In the genomic region with DNA sequence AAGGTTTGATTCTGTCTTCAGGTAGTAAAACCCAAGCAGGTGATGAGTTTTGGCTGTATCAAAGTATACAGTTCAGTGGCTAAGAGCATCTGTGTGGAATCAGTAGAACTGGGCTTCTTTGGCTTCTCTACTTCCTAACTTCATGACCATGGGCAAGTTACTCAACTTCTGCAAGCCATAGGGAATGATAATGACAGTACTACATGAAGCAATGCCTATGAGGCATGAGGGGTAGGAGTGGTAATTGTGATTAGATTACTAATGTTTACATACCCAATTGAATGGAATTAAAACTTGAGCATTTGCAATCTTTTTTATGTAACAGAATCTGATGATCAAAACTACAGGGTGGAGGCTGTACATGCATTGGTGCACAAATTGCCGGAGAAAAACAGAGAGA, we compare ENCODE assay signal across 24 cellular contexts.
"Had no signal": no experiment of that assay in that cellular context is flagged by ENCODE, and none has a peak within 500 bp of the region (broad histone marks: within the 10 kb centered on the region; RNA-seq: fewer than 3 reads in every experiment).

No MANE protein-coding gene starts in this region.

- H3K27me3 ChIP-seq: adrenal gland, ascending aorta, breast epithelium, dorsolateral prefrontal cortex, esophagus squamous epithelium had no signal

- H3K4me1 ChIP-seq: ascending aorta, breast epithelium, esophagus squamous epithelium had no signal

- H3K36me3 ChIP-seq: adrenal gland, ascending aorta had no signal

- DNase-seq: activated B cell treated with CpG ODN at 0.5 μM for 24 hours; activated CD4-positive, alpha-beta T cell treated with anti-CD3 and anti-CD28 coated beads for 48 hours; activated CD4-positive, alpha-beta T cell treated with anti-CD3 and anti-CD28 coated beads, Interleukin-2, amount 50 U/mL, for 1 hour; activated CD4-positive, alpha-beta T cell treated with anti-CD3 and anti-CD28 coated beads, Interleukin-2, amount 50 U/mL, for 48 hours; activated CD8-positive, alpha-beta memory T cell treated with anti-CD3 and anti-CD28 coated beads, Interleukin-2, amount 10 ng/mL, durations not matched to agents 7 days and 5 days; activated CD8-positive, alpha-beta memory T cell treated with anti-CD3 and anti-CD28 coated beads, Interleukin-2, amount 50 U/mL, for 4 hours; activated CD8-positive, alpha-beta T cell treated with anti-CD3 and anti-CD28 coated beads for 36 hours; activated effector memory CD4-positive, alpha-beta T cell treated with anti-CD3 and anti-CD28 coated beads, Interleukin-2, amount 50 U/mL, for 16 hours; activated naive CD4-positive, alpha-beta T cell treated with anti-CD3 and anti-CD28 coated beads for 36 hours; activated naive CD8-positive, alpha-beta T cell treated with anti-CD3 and anti-CD28 coated beads for 36 hours; activated naive CD8-positive, alpha-beta T cell treated with anti-CD3 and anti-CD28 coated beads, Interleukin-2, amount 50 U/mL, for 24 hours; activated T-cell treated with anti-CD3 and anti-CD28 coated beads, Interleukin-2, amount 50 U/mL, for 1 hour; activated T-cell treated with anti-CD3 and anti-CD28 coated beads, Interleukin-2, amount 50 U/mL, for 48 hours; adrenal gland; dorsolateral prefrontal cortex; effector memory CD8-positive, alpha-beta T cell; esophagus squamous epithelium; head of caudate nucleus; hippocampal formation; T-helper 2 cell had no signal

- H3K27ac ChIP-seq: adrenal gland, ascending aorta, breast epithelium, coronary artery, dorsolateral prefrontal cortex, epithelial cell of prostate, esophagus squamous epithelium had no signal

- H3K4me3 ChIP-seq: adrenal gland, ascending aorta, breast epithelium, coronary artery, dorsolateral prefrontal cortex, esophagus squamous epithelium had no signal
